Comparison of ENCODE assay signal across 29 cellular contexts in the genomic region with DNA sequence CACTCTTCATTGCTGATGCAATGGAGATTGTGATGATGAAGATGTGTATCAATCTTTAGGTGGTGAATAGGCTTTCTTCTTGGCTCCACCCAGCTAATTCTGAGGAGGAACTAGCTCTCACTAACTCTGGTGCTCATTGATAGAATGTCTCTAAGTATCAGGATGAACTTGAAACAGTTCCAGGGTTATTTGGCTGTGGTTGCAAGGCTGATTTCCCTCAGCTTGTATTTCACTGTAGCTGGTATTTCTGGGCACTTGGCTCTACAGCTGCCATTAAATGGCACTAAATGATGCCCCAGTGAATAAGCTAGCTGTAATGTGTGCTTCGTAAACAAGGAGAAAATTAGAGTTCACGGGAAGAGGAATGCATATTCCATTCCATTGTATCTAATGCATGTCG.
"Had no signal": no experiment of that assay in that cellular context is flagged by ENCODE, and none has a peak within 500 bp of the region (broad histone marks: within the 10 kb centered on the region; RNA-seq: fewer than 3 reads in every experiment).

No MANE protein-coding gene starts in this region.

- ATAC-seq: gastrocnemius medialis; lower lobe of right lung; naive thymus-derived CD8-positive, alpha-beta T cell; pancreas; stimulated activated naive B cell treated with anti-CD40 and anti-IgM and Interleukin-4, amounts not matched to agents 10 μg/mL and 1 μg/mL and 100 μg/mL, for 72 hours had no signal

- H3K36me3 Mint-ChIP-seq: activated naive CD8-positive, alpha-beta T cell; immature natural killer cell; naive thymus-derived CD8-positive, alpha-beta T cell had no signal

- H3K9me3 Mint-ChIP-seq: immature natural killer cell; naive thymus-derived CD8-positive, alpha-beta T cell; stimulated activated naive B cell treated with anti-CD40 and anti-IgM and Interleukin-4, amounts not matched to agents 10 μg/mL and 1 μg/mL and 100 μg/mL, for 72 hours had no signal

- H3K4me1 Mint-ChIP-seq: immature natural killer cell, neural crest cell had no signal

- H3K4me3 Mint-ChIP-seq: activated naive CD8-positive, alpha-beta T cell; immature natural killer cell; naive thymus-derived CD8-positive, alpha-beta T cell; neural crest cell; stimulated activated naive B cell treated with anti-CD40 and anti-IgM and Interleukin-4, amounts not matched to agents 10 μg/mL and 1 μg/mL and 100 μg/mL, for 72 hours had no signal

- H3K27ac Mint-ChIP-seq: activated naive CD8-positive, alpha-beta T cell; immature natural killer cell; naive thymus-derived CD8-positive, alpha-beta T cell had no signal

- H3K9me3 ChIP-seq: colonic mucosa, gastrocnemius medialis, lower lobe of right lung, pancreas, prostate gland, right atrium auricular region, stomach, thyroid gland, upper lobe of left lung, vagina had no signal

- DNase-seq: activated CD4-positive, alpha-beta T cell treated with anti-CD3 and anti-CD28 coated beads for 1 hour; activated effector memory CD4-positive, alpha-beta T cell treated with Interleukin-2 at 50 U/mL for 16 hours; activated naive CD4-positive, alpha-beta T cell treated with Interleukin-2 at 50 U/mL for 16 hours; anterior cingulate cortex; cerebellar nuclear complex; colonic mucosa; effector CD8-positive, alpha-beta T cell; gastrocnemius medialis; hypothalamus; immature natural killer cell; kidney; lower lobe of right lung; mesenchymal stem cell; naive thymus-derived CD8-positive, alpha-beta T cell; nucleus accumbens; pancreas; stimulated activated CD4-positive, alpha-beta T cell treated with anti-CD3 and anti-CD28 coated beads, Interleukin-15, amount 100 ng/mL, for 24 hours; stimulated activated CD4-positive, alpha-beta T cell treated with anti-CD3 and anti-CD28 coated beads, Interleukin-2, amount 100 ng/mL, for 24 hours; stimulated activated naive B cell treated with anti-CD40 and anti-IgM and Interleukin-4, amounts not matched to agents 10 μg/mL and 1 μg/mL and 100 μg/mL, for 72 hours; stomach; T-helper 2 cell; thyroid gland; upper lobe of left lung had no signal

- H3K36me3 ChIP-seq: colonic mucosa, gastrocnemius medialis, lower lobe of right lung, pancreas, prostate gland, right atrium auricular region, stomach, thyroid gland, upper lobe of left lung, vagina had no signal

- H3K27me3 ChIP-seq: colonic mucosa, gastrocnemius medialis, pancreas, right atrium auricular region, stomach, thyroid gland, upper lobe of left lung, vagina had no signal

- H3K27me3 Mint-ChIP-seq: stimulated activated naive B cell treated with anti-CD40 and anti-IgM and Interleukin-4, amounts not matched to agents 10 μg/mL and 1 μg/mL and 100 μg/mL, for 72 hours had no signal

- H3K4me3 ChIP-seq: colonic mucosa, gastrocnemius medialis, lower lobe of right lung, pancreas, prostate gland, right atrium auricular region, stomach, thyroid gland, upper lobe of left lung, vagina had no signal

- H3K4me1 ChIP-seq: colonic mucosa, lower lobe of right lung, pancreas, prostate gland, stomach, thyroid gland, upper lobe of left lung, vagina had no signal

- FAIRE-seq: endometrium, kidney, pancreas had no signal
